Comparison of ENCODE assay signal across 32 cellular contexts in the genomic region with DNA sequence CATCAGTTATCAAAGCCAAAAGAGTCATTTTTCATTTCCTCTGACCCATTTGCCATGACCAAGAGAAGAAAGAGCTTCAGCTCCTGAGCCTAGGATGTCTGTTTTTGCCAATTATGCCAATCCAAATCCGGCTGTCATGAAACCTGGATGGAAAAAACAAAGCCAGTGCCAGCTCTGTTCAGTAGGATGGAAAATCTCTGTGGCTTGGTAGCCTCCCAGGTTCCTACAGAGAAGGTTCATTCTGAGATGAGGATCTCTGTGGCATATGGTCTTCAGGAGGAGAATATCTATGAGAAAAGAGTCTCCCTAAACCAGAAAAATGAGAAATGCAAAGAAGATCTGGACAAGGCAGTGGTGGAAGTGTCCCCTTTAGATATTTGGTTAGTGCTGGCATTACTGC.
"Had no signal": no experiment of that assay in that cellular context is flagged by ENCODE, and none has a peak within 500 bp of the region (broad histone marks: within the 10 kb centered on the region; RNA-seq: fewer than 3 reads in every experiment).

No MANE protein-coding gene starts in this region.

- H3K4me3 Mint-ChIP-seq: activated B cell treated with CpG ODN at 0.5 μM for 24 hours; activated CD8-positive, alpha-beta T cell treated with anti-CD3 and anti-CD28 coated beads for 36 hours; activated naive CD4-positive, alpha-beta T cell treated with anti-CD3 and anti-CD28 coated beads for 36 hours; activated naive CD4-positive, alpha-beta T cell treated with anti-CD3 and anti-CD28 coated beads, Interleukin-2, amount 50 U/mL, for 24 hours; activated naive CD8-positive, alpha-beta T cell treated with anti-CD3 and anti-CD28 coated beads for 36 hours; activated naive CD8-positive, alpha-beta T cell treated with anti-CD3 and anti-CD28 coated beads, Interleukin-2, amount 50 U/mL, for 24 hours; activated T-cell treated with anti-CD3 and anti-CD28 coated beads, Interleukin-2, amount 50 U/mL, for 4 hours; brain; T-helper 17 cell; T-helper 2 cell treated with Interferon-gamma antibody and Interleukin-4, amounts not matched to agents 5 μg/mL and 100 μg/mL, for 36 hours had no signal

- H3K27me3 ChIP-seq: adrenal gland, breast epithelium, cardiac muscle cell, colonic mucosa, esophagus squamous epithelium had no signal

- ATAC-seq: activated CD4-positive, CD25-positive, alpha-beta regulatory T cell treated with anti-CD3 and anti-CD28 coated beads, Interleukin-2, amount 50 U/mL, for 24 hours; activated CD8-positive, alpha-beta T cell treated with anti-CD3 and anti-CD28 coated beads for 36 hours; activated naive CD8-positive, alpha-beta T cell treated with anti-CD3 and anti-CD28 coated beads, Interleukin-2, amount 50 U/mL, for 24 hours; activated T-cell treated with anti-CD3 and anti-CD28 coated beads, Interleukin-2, amount 50 U/mL, for 4 hours; T-helper 17 cell had no signal

- H3K36me3 Mint-ChIP-seq: activated naive CD4-positive, alpha-beta T cell treated with anti-CD3 and anti-CD28 coated beads, Interleukin-2, amount 50 U/mL, for 24 hours; activated naive CD8-positive, alpha-beta T cell treated with anti-CD3 and anti-CD28 coated beads for 36 hours; brain had no signal

- H3K4me1 ChIP-seq: adrenal gland, breast epithelium, colonic mucosa, esophagus squamous epithelium had no signal

- H3K9me3 ChIP-seq: adrenal gland, breast epithelium, colonic mucosa had no signal

- H3K27ac Mint-ChIP-seq: activated B cell treated with CpG ODN at 0.5 μM for 24 hours; activated CD8-positive, alpha-beta T cell treated with anti-CD3 and anti-CD28 coated beads for 36 hours; activated naive CD4-positive, alpha-beta T cell treated with anti-CD3 and anti-CD28 coated beads for 36 hours; activated naive CD4-positive, alpha-beta T cell treated with anti-CD3 and anti-CD28 coated beads, Interleukin-2, amount 50 U/mL, for 24 hours; activated naive CD8-positive, alpha-beta T cell treated with anti-CD3 and anti-CD28 coated beads for 36 hours; activated naive CD8-positive, alpha-beta T cell treated with anti-CD3 and anti-CD28 coated beads, Interleukin-2, amount 50 U/mL, for 24 hours; activated T-helper 2 cell treated with anti-CD3 and anti-CD28 coated beads, Interferon-gamma antibody, Interleukin-2, Interleukin-4, amounts not matched to agents 10 μg/mL and 5 μg/mL and 100 μg/mL, durations not matched to agents 14 hours and 24 hours and 36 hours; brain; T-helper 17 cell; T-helper 2 cell treated with Interferon-gamma antibody and Interleukin-4, amounts not matched to agents 5 μg/mL and 100 μg/mL, for 36 hours had no signal

- H3K27ac ChIP-seq: adrenal gland, breast epithelium, cardiac muscle cell, colonic mucosa, epithelial cell of prostate, esophagus squamous epithelium, WERI-Rb-1 had no signal

- H3K4me3 ChIP-seq: adrenal gland, breast epithelium, cardiac muscle cell, colonic mucosa, esophagus squamous epithelium had no signal

- H3K4me1 Mint-ChIP-seq: activated B cell treated with CpG ODN at 0.5 μM for 24 hours; activated naive CD4-positive, alpha-beta T cell treated with anti-CD3 and anti-CD28 coated beads, Interleukin-2, amount 50 U/mL, for 24 hours; activated naive CD8-positive, alpha-beta T cell treated with anti-CD3 and anti-CD28 coated beads for 36 hours; activated naive CD8-positive, alpha-beta T cell treated with anti-CD3 and anti-CD28 coated beads, Interleukin-2, amount 50 U/mL, for 24 hours; brain; T-helper 17 cell had no signal

- H3K36me3 ChIP-seq: adrenal gland, breast epithelium, cardiac muscle cell, colonic mucosa, esophagus squamous epithelium, WERI-Rb-1 had no signal

- DNase-seq: activated B cell treated with CpG ODN at 0.5 μM for 24 hours; activated CD4-positive, alpha-beta T cell treated with anti-CD3 and anti-CD28 coated beads for 48 hours; activated CD4-positive, alpha-beta T cell treated with anti-CD3 and anti-CD28 coated beads, Interleukin-2, amount 50 U/mL, for 1 hour; activated CD4-positive, alpha-beta T cell treated with anti-CD3 and anti-CD28 coated beads, Interleukin-2, amount 50 U/mL, for 48 hours; activated CD8-positive, alpha-beta memory T cell treated with anti-CD3 and anti-CD28 coated beads for 24 hours; activated CD8-positive, alpha-beta T cell treated with anti-CD3 and anti-CD28 coated beads for 36 hours; activated effector memory CD4-positive, alpha-beta T cell treated with anti-CD3 and anti-CD28 coated beads, Interleukin-2, amount 50 U/mL, for 16 hours; activated naive CD4-positive, alpha-beta T cell treated with anti-CD3 and anti-CD28 coated beads for 36 hours; activated naive CD8-positive, alpha-beta T cell treated with anti-CD3 and anti-CD28 coated beads for 36 hours; activated naive CD8-positive, alpha-beta T cell treated with anti-CD3 and anti-CD28 coated beads, Interleukin-2, amount 50 U/mL, for 24 hours; activated T-cell treated with anti-CD3 and anti-CD28 coated beads, Interleukin-2, amount 50 U/mL, for 4 hours; adrenal gland; amygdala; aorta; central memory CD4-positive, alpha-beta T cell; colonic mucosa; effector CD8-positive, alpha-beta T cell; esophagus squamous epithelium; foreskin melanocyte; head of caudate nucleus; T-helper 1 cell; T-helper 17 cell; T1000; WERI-Rb-1 had no signal
